In genomic region chr13:63448654-63449053, GRCh38 we compare ENCODE assay signal across 20 cellular contexts.
"Had no signal": no experiment of that assay in that cellular context is flagged by ENCODE, and none has a peak within 500 bp of the region (broad histone marks: within the 10 kb centered on the region; RNA-seq: fewer than 3 reads in every experiment).

No MANE protein-coding gene starts in this region.

- H3K27me3 ChIP-seq: dorsolateral prefrontal cortex, gastrocnemius medialis, heart right ventricle, neutrophil, ovary, suprapubic skin, thyroid gland had no signal

- H3K4me3 ChIP-seq: dorsolateral prefrontal cortex, gastrocnemius medialis, heart right ventricle, mucosa of descending colon, ovary, suprapubic skin, thyroid gland had no signal

- H3K27ac ChIP-seq: dorsolateral prefrontal cortex, gastrocnemius medialis, heart right ventricle, neutrophil, ovary, suprapubic skin, thyroid gland had no signal

- H3K4me1 ChIP-seq: gastrocnemius medialis, heart right ventricle, suprapubic skin, thyroid gland had no signal

- DNase-seq: cortex of kidney; dorsolateral prefrontal cortex; effector CD8-positive, alpha-beta T cell; gastrocnemius medialis; heart right ventricle; hypothalamus; left cardiac atrium; left ventricle myocardium superior; mucosa of descending colon; naive thymus-derived CD8-positive, alpha-beta T cell; ovary; right cardiac atrium; small intestine; stimulated activated CD4-positive, alpha-beta T cell treated with anti-CD3 and anti-CD28 coated beads, Interleukin-12 subunit alpha, Interleukin-12 subunit beta, amount 100 ng/mL, for 4 hours; stimulated activated CD4-positive, alpha-beta T cell treated with anti-CD3 and anti-CD28 coated beads, Interleukin-2, amount 100 ng/mL, for 48 hours; stimulated activated naive CD8-positive, alpha-beta T cell treated with anti-CD3 and anti-CD28 coated beads, Interleukin-15, Interleukin-2, amounts not matched to agents 100 U/mL and 50 U/mL, for 24 hours; thyroid gland had no signal

- H3K9me3 ChIP-seq: gastrocnemius medialis, neutrophil, ovary, suprapubic skin, thyroid gland had no signal

- H3K36me3 ChIP-seq: gastrocnemius medialis, heart right ventricle, neutrophil, ovary, suprapubic skin, thyroid gland had no signal

- ATAC-seq: gastrocnemius medialis; heart right ventricle; left cardiac atrium; left ventricle myocardium superior; mucosa of descending colon; naive thymus-derived CD8-positive, alpha-beta T cell; right cardiac atrium; stimulated activated effector memory CD8-positive, alpha-beta T cell treated with anti-CD3 and anti-CD28 coated beads, Interleukin-12 subunit alpha, Interleukin-12 subunit beta, amount 100 ng/mL, for 72 hours; stimulated activated naive CD8-positive, alpha-beta T cell treated with anti-CD3 and anti-CD28 coated beads, Interleukin-15, Interleukin-2, amounts not matched to agents 100 U/mL and 50 U/mL, for 24 hours had no signal
